In genomic region chr6:129684903-129685639, GRCh38 we compare ENCODE assay signal across 13 cellular contexts. TPM values are rescaled to one million over a fixed set of nuclear protein-coding genes. Genes with fewer than 3 reads are reported as not detected.
DNase-seq lines count a peak whose midpoint lies in the region; ATAC-seq, FAIRE-seq and TF ChIP-seq lines count a peak whose summit lies in the region.
"Had no signal": no experiment of that assay in that cellular context is flagged by ENCODE, and none has a peak within 500 bp of the region (broad histone marks: within the 10 kb centered on the region; RNA-seq: fewer than 3 reads in every experiment).

No MANE protein-coding gene starts in this region.

- peaks cover 85% of the 10 kb centered on the region for H3K4me1 Mint-ChIP-seq in dendritic cell treated with granulocyte-macrophage colony-stimulating factor and Interleukin-4, amounts not matched to agents 40 ng/mL and 50 ng/mL, for 4 days (ENCODE audit: low read depth)

- WGBS in pancreas, 2 donors, result 29 to 31% methylated on average over 8 of the region's 8 CpGs

- H3K27ac ChIP-seq in ACC112 (ENCODE audit: low read depth, low read length), result peak overlapping the region; percentile 96
- H3K27ac ChIP-seq in pancreas, result peak overlapping the region; percentile 57 to 91 (median 77)
- H3K27ac ChIP-seq in dorsolateral prefrontal cortex, result peak overlapping the region in 9 of 59 donors; percentile 1 to 77 (median 41)
- H3K27ac ChIP-seq: C4-2B had no signal

- H3K79me2 ChIP-seq in ACC112 (ENCODE audit: control insufficient read depth, insufficient read depth, low read length, unreplicated experiment) (peaks cover 78% of the 10 kb centered on the region), Loucy (ENCODE audit: insufficient read depth, low read length) (peaks cover 54% of the 10 kb centered on the region)

- H3K4me3 Mint-ChIP-seq in dendritic cell treated with granulocyte-macrophage colony-stimulating factor and Interleukin-4, amounts not matched to agents 40 ng/mL and 50 ng/mL, for 4 days, result peak overlapping the region; percentile 30
- H3K4me3 Mint-ChIP-seq: activated naive CD4-positive, alpha-beta T cell treated with anti-CD3 and anti-CD28 coated beads for 36 hours had no signal

- H2AFZ ChIP-seq in ACC112 (ENCODE audit: low read length, unreplicated experiment), result no peak overlapping the region
- H2AFZ ChIP-seq in Loucy (ENCODE audit: low read length), result no peak overlapping the region

- no peak overlapping the region for H3K4me3 ChIP-seq in ACC112 (ENCODE audit: low read depth, low read length)
- peak overlapping the region; percentile 66 for H3K4me3 ChIP-seq in Loucy (ENCODE audit: low read length, poor library complexity, severe bottlenecking)
- no peak overlapping the region for H3K4me3 ChIP-seq in pancreas
- H3K4me3 ChIP-seq in dorsolateral prefrontal cortex, result no peak overlapping the region

- H3K9me3 ChIP-seq in Loucy (ENCODE audit: insufficient read depth, low read depth, low read length) (no peaks in the 10 kb centered on the region), pancreas (no peaks in the 10 kb centered on the region)

- H3K27ac Mint-ChIP-seq in dendritic cell treated with granulocyte-macrophage colony-stimulating factor and Interleukin-4, amounts not matched to agents 40 ng/mL and 50 ng/mL, for 4 days, result peak overlapping the region; percentile 91
- H3K27ac Mint-ChIP-seq: activated naive CD4-positive, alpha-beta T cell treated with anti-CD3 and anti-CD28 coated beads for 36 hours had no signal

- ATAC-seq in pancreas (peak; percentile 58 to 81 (median 68)), GM18867 (IDR thresholded peaks at IDR 0.05; ENCODE audit: unreplicated experiment) (no peak)

- no peaks in the 10 kb centered on the region for H3K27me3 Mint-ChIP-seq in dendritic cell treated with granulocyte-macrophage colony-stimulating factor and Interleukin-4, amounts not matched to agents 40 ng/mL and 50 ng/mL, for 4 days

- FAIRE-seq in pancreas (lab: Jason Lieb, UNC), result no peak

- H3K36me3 ChIP-seq in ACC112 (ENCODE audit: insufficient read depth, low read length), result no peaks in the 10 kb centered on the region
- H3K36me3 ChIP-seq in Loucy (ENCODE audit: insufficient read depth, low read length), result no peaks in the 10 kb centered on the region
- H3K36me3 ChIP-seq in pancreas, result no peaks in the 10 kb centered on the region

- peak overlapping the region; percentile 66 for H3K9ac ChIP-seq in Loucy (ENCODE audit: low read depth, low read length, poor library complexity, severe bottlenecking)

- H3F3A ChIP-seq in Loucy (ENCODE audit: low read depth), result peaks cover 14% of the 10 kb centered on the region

- peak in 4 of 6 donors; percentile 42 to 56 (median 50) for DNase-seq in pancreas
- no peak for DNase-seq in NCI-H2081 treated with DMSO at 0.1 percent for 48 hours (lab: John Stamatoyannopoulos, UW)
- DNase-seq in effector CD4-positive, alpha-beta T cell, result no peak
- DNase-seq in dorsolateral prefrontal cortex, result no peak
- DNase-seq: activated CD4-positive, alpha-beta T cell treated with anti-CD3 and anti-CD28 coated beads for 1 hour; activated naive CD4-positive, alpha-beta T cell treated with anti-CD3 and anti-CD28 coated beads for 36 hours; effector CD8-positive, alpha-beta T cell; NCI-H2107 had no signal

- H3K9me3 Mint-ChIP-seq in dendritic cell treated with granulocyte-macrophage colony-stimulating factor and Interleukin-4, amounts not matched to agents 40 ng/mL and 50 ng/mL, for 4 days, result no peaks in the 10 kb centered on the region
- H3K9me3 Mint-ChIP-seq: activated naive CD4-positive, alpha-beta T cell treated with anti-CD3 and anti-CD28 coated beads for 36 hours had no signal

- H4K20me1 ChIP-seq in Loucy (ENCODE audit: insufficient read depth, low read length, poor library complexity, severe bottlenecking), result no peaks in the 10 kb centered on the region

- no peaks in the 10 kb centered on the region for H3K9me2 ChIP-seq in Loucy (replicated peaks; ENCODE audit: low read depth, low read length)

- H3K27me3 ChIP-seq in ACC112 (ENCODE audit: insufficient read depth, low read length), result no peaks in the 10 kb centered on the region
- no peaks in the 10 kb centered on the region for H3K27me3 ChIP-seq in Loucy (ENCODE audit: insufficient read depth, low read length, poor library complexity, severe bottlenecking)
- H3K27me3 ChIP-seq in pancreas, result no peaks in the 10 kb centered on the region
- H3K27me3 ChIP-seq in dorsolateral prefrontal cortex, result no peaks in the 10 kb centered on the region

- peaks cover 87% of the 10 kb centered on the region for H3K36me3 Mint-ChIP-seq in dendritic cell treated with granulocyte-macrophage colony-stimulating factor and Interleukin-4, amounts not matched to agents 40 ng/mL and 50 ng/mL, for 4 days (ENCODE audit: low read depth)

- H3K4me2 ChIP-seq in Loucy (ENCODE audit: low read depth, low read length, poor library complexity, severe bottlenecking), result peak overlapping the region; percentile 79

- TF ChIP-seq CTCF in Loucy (conservative IDR thresholded peaks at IDR 0.05; ENCODE audit: low read length), result no peak
- no peak for TF ChIP-seq CTCF in pancreas (IDR thresholded peaks at IDR 0.05)
- no peak for TF ChIP-seq CTCF in dorsolateral prefrontal cortex (IDR thresholded peaks at IDR 0.05 in 54 of 56, conservative IDR thresholded peaks at IDR 0.05 in 2 of 56; ENCODE audit: low read depth in 1 of 56, partially characterized antibody in 56 of 56)

- intact Hi-C loops in dendritic cell treated with granulocyte-macrophage colony-stimulating factor and Interleukin-4, amounts not matched to agents 40 ng/mL and 50 ng/mL, for 4 days (cut with micrococcal nuclease), result loop anchor here (1.0 kb wide), 1 partner anchor 13 kb away; no protein-coding TSS in a partner anchor
- intact Hi-C loops in pancreas (cut with DNase I), result no loop called here
- intact Hi-C loops in dorsolateral prefrontal cortex (cut with DNase I), result no loop called here

- H3K4me1 ChIP-seq in ACC112 (ENCODE audit: control insufficient read depth, insufficient read depth, low read length, unreplicated experiment), result peaks cover 78% of the 10 kb centered on the region
- H3K4me1 ChIP-seq in Loucy (ENCODE audit: insufficient read depth, low read length, poor library complexity, severe bottlenecking), result peaks cover 82% of the 10 kb centered on the region
- H3K4me1 ChIP-seq in pancreas, result peaks cover 30 to 54% (median 48%) of the 10 kb centered on the region in 3 donors

RNA-seq across cellular contexts. Expression of gene ARHGAP18, which starts 24.9 kb away (rescaled TPM):
- total RNA-seq in pancreas (10 to 100 TPM; 22.9 to 41.0 (median 29.6) TPM), dorsolateral prefrontal cortex (1 to 10 TPM; 1.8 to 7.6 (median 4.1) TPM)
- polyA plus RNA-seq in pancreas, result 10 to 100 TPM in 1 of 2 donors, 1 to 10 TPM in 1; 8.2 to 11.6 TPM

Comparison
In these comparisons a context has a peak if more than half of its experiments do, and no peak if none do; other contexts are left out.
1. DNase-seq: peak in pancreas (4 of 6); none in NCI-H2081 treated with DMSO at 0.1 percent for 48 hours (single experiment), effector CD4-positive, alpha-beta T cell (single experiment) and dorsolateral prefrontal cortex (0 of 10).